In genomic region chrX:107571296-107571998, GRCh38 we compare ENCODE assay signal across 13 cellular contexts. TPM values are rescaled to one million over a fixed set of nuclear protein-coding genes. Genes with fewer than 3 reads are reported as not detected.
DNase-seq lines count a peak whose midpoint lies in the region; ATAC-seq, FAIRE-seq and TF ChIP-seq lines count a peak whose summit lies in the region.
"Had no signal": no experiment of that assay in that cellular context is flagged by ENCODE, and none has a peak within 500 bp of the region (broad histone marks: within the 10 kb centered on the region; RNA-seq: fewer than 3 reads in every experiment).

No MANE protein-coding gene starts in this region.

- 33% methylated on average over 9 of the region's 9 CpGs for WGBS in GM12878 (ENCODE audit: insufficient coverage, insufficient replicate concordance, low lambda C conversion rate, missing lambda C conversion rate)

- TF ChIP-seq CTCF in AG09319 (IDR thresholded peaks at IDR 0.05; ENCODE audit: low read depth, low read length) (no peak), GM12878 (IDR thresholded peaks at IDR 0.05 in 2 of 3, conservative IDR thresholded peaks at IDR 0.05 in 1 of 3; ENCODE audit: control insufficient read depth in 2 of 3, extremely low read depth in 1 of 3, insufficient read depth in 1 of 3, low read depth in 3 of 3, low read length in 3 of 3) (no peak), left lung (IDR thresholded peaks at IDR 0.05) (no peak)

- RAD21 ChIA-PET in GM12878 (lab: Charles Lee; ENCODE audit: unreplicated experiment): interaction anchor here (1.3 kb wide), 1 partner anchor 57 kb away, joined by 3 read pairs; the partner anchor contains the start of gene PRPS1

- no peaks in the 10 kb centered on the region for H3K27me3 ChIP-seq in GM12878 (replicated peaks in 1 of 2; ENCODE audit: control insufficient read depth in 2 of 2, insufficient read depth in 2 of 2, low read length in 1 of 2)
- no peaks in the 10 kb centered on the region for H3K27me3 ChIP-seq in left lung

- POLR2A ChIA-PET in GM12878 (lab: Charles Lee): no interaction called here

- H3K27ac ChIP-seq in GM12878 (ENCODE audit: control insufficient read depth, insufficient read depth) (no peak overlapping the region), left lung (no peak overlapping the region)
- H3K27ac ChIP-seq: dorsolateral prefrontal cortex, SK-N-MC had no signal

- in situ Hi-C loops in GM12878 (cut with MboI): no loop called here

- H4K20me1 ChIP-seq in GM12878 (ENCODE audit: control insufficient read depth, insufficient read depth): no peaks in the 10 kb centered on the region

- no peak overlapping the region for H3K9ac ChIP-seq in GM12878 (ENCODE audit: control insufficient read depth, insufficient read depth, low read length)

- BruUV-seq in GM12878 (replicated peaks; lab: Mats Ljungman, UMichigan): no TSS peak

- no peaks in the 10 kb centered on the region for H3K4me1 ChIP-seq in GM12878 (ENCODE audit: control insufficient read depth, insufficient read depth, low read length)
- no peaks in the 10 kb centered on the region for H3K4me1 ChIP-seq in left lung

- TF ChIP-seq EP300 in GM12878 (IDR thresholded peaks at IDR 0.05; ENCODE audit: borderline replicate concordance in 1 of 2, control insufficient read depth in 1 of 2, low read depth in 2 of 2, low read length in 2 of 2): no peak

- no peaks in the 10 kb centered on the region for H3K36me3 ChIP-seq in GM12878 (ENCODE audit: control insufficient read depth in 2 of 2, insufficient read depth in 2 of 2, low read length in 1 of 2)
- H3K36me3 ChIP-seq in left lung: no peaks in the 10 kb centered on the region

- DNase-seq in AG09319 (ENCODE audit: extremely low read depth, low read depth) (peak; percentile 52), GM12878 (ENCODE audit: low read depth, low spot score) (no peak), left lung (peak in 1 of 2 donors; percentile 34), NOMO-1 treated with DMSO at 0.1 percent for 48 hours (lab: John Stamatoyannopoulos, UW; ENCODE audit: unreplicated experiment) (no peak), activated gamma-delta T cell treated with Interleukin-2 at 50 U/mL for 16 hours (no peak)
- no peak for DNase-seq in stimulated activated CD4-positive, alpha-beta T cell treated with anti-CD3 and anti-CD28 coated beads, Interleukin-15, amount 100 ng/mL, for 24 hours
- DNase-seq: activated CD8-positive, alpha-beta memory T cell treated with anti-CD3 and anti-CD28 coated beads, Interleukin-2, amount 50 U/mL, for 4 hours; left cardiac atrium; NCI-H1417 treated with DMSO at 0.1 percent for 48 hours had no signal

- no peak overlapping the region for H2AFZ ChIP-seq in GM12878 (ENCODE audit: control insufficient read depth, low read depth, low read length)

- CTCF ChIA-PET in GM12878 (lab: Yijun Ruan, JAX): interaction anchor here (1.3 kb wide), 1 partner anchor 10 kb away, joined by 3 read pairs; no protein-coding TSS in a partner anchor

- no peak for TF ChIP-seq RAD21 in GM12878 (IDR thresholded peaks at IDR 0.05; ENCODE audit: insufficient read depth, low read depth, low read length)

- H3K9me3 ChIP-seq in GM12878 (replicated peaks; ENCODE audit: control insufficient read depth, insufficient read depth, low read length): no peaks in the 10 kb centered on the region
- H3K9me3 ChIP-seq in left lung: no peaks in the 10 kb centered on the region

- no peak for FAIRE-seq in GM12878 (lab: Jason Lieb, UNC)

- H3K4me3 ChIP-seq in GM12878: no peak overlapping the region
- no peak overlapping the region for H3K4me3 ChIP-seq in left lung
- H3K4me3 ChIP-seq: dorsolateral prefrontal cortex, SK-N-MC had no signal

- H3K4me2 ChIP-seq in GM12878 (ENCODE audit: control insufficient read depth, insufficient read depth): no peak overlapping the region

- ATAC-seq in HG02798 (IDR thresholded peaks at IDR 0.05; ENCODE audit: poor library complexity, unreplicated experiment): peak; percentile 60
- peak; percentile 65 for ATAC-seq in GM12878
- ATAC-seq in left lung: peak; percentile 73
- ATAC-seq in HG02852 (IDR thresholded peaks at IDR 0.05; ENCODE audit: unreplicated experiment): no peak

- intact Hi-C loops in GM12878 (cut with micrococcal nuclease; ENCODE audit: unreplicated experiment): no loop called here
- intact Hi-C loops in left lung (cut with DNase I): no loop called here

- no peaks in the 10 kb centered on the region for H3K79me2 ChIP-seq in GM12878 (ENCODE audit: control insufficient read depth, insufficient read depth, low read length)

- SMC1A ChIA-PET in GM12878 (lab: Charles Lee; ENCODE audit: uncharacterized antibody, unreplicated experiment): interaction anchor here (0.6 kb wide), 1 partner anchor 118 kb away, joined by 3 read pairs; no protein-coding TSS in a partner anchor

- TF ChIP-seq POLR2A in GM12878 (IDR thresholded peaks at IDR 0.05; ENCODE audit: low read depth, low read length): no peak

TF ChIP-seq in GM12878, 131 proteins besides CTCF, POLR2A, EP300 and RAD21 (continues in another document):
- no peak for TF ChIP-seq WRNIP1 (IDR thresholded peaks at IDR 0.05; ENCODE audit: borderline replicate concordance, low read depth, low read length)
- no peak for TF ChIP-seq BCL3 (IDR thresholded peaks at IDR 0.05; ENCODE audit: borderline replicate concordance, insufficient read depth, low read depth, low read length, poor library complexity, severe bottlenecking)
- no peak for TF ChIP-seq MTA3 (IDR thresholded peaks at IDR 0.05; ENCODE audit: borderline replicate concordance, low read length)
- no peak for TF ChIP-seq PAX8 (IDR thresholded peaks at IDR 0.05)
- TF ChIP-seq NR2C2 (IDR thresholded peaks at IDR 0.05; ENCODE audit: borderline replicate concordance, control insufficient read depth, insufficient read length, low read depth): no peak
- TF ChIP-seq PBX3 (IDR thresholded peaks at IDR 0.05; ENCODE audit: insufficient replicate concordance, low read depth, low read length): no peak
- TF ChIP-seq BCLAF1 (IDR thresholded peaks at IDR 0.05): no peak
- no peak for TF ChIP-seq NR2F1 (conservative IDR thresholded peaks at IDR 0.05)
- TF ChIP-seq NBN (IDR thresholded peaks at IDR 0.05): no peak
- no peak for TF ChIP-seq NRF1 (conservative IDR thresholded peaks at IDR 0.05; ENCODE audit: low read depth, low read length)
- no peak for TF ChIP-seq NFIC (IDR thresholded peaks at IDR 0.05; ENCODE audit: low read depth, low read length)

RNA-seq across cellular contexts. Expression of gene PRPS1, which starts 56.9 kb away (rescaled TPM):
- 11.5 and 12.7 TPM in 2 replicates for total RNA-seq in GM12878 (2013; cell fraction: nucleolus; rRNA removed)
- 26.5 and 28.1 TPM in 2 replicates for total RNA-seq in GM12878 (2014; rRNA removed)
- total RNA-seq in GM12878 (2014; rRNA removed; fragmentation: Illumina TruSeq; extraction: Trizol): 44.6 and 44.8 TPM in 2 replicates
- 57.3 and 65.8 TPM in 2 replicates for total RNA-seq in GM12878 (2021)
- polyA plus RNA-seq in GM12878 (2011; ENCODE audit: low read depth): 40.2 TPM
- 86.5 and 105 TPM in 2 replicates for polyA plus RNA-seq in GM12878 (2011; rRNA removed)
- 54.5 and 55.8 TPM in 2 replicates for polyA plus RNA-seq in GM12878 (2011; cell fraction: cytosol; rRNA removed)
- polyA plus RNA-seq in GM12878 (2011; cell fraction: nucleus; rRNA removed): 22.0 and 28.3 TPM in 2 replicates
- polyA plus RNA-seq in GM12878 (2012): 35.3 and 36.1 TPM in 2 replicates
- polyA plus RNA-seq in GM12878 (2014; fragmentation: Illumina TruSeq; extraction: Trizol): 71.2 and 77.5 TPM in 2 replicates
- 10 to 100 TPM; 31.2 to 31.5 TPM for polyA plus RNA-seq in GM12878 (2014; fragmentation: Nextera tagmentation; extraction: Ambion mirVana)
- polyA plus RNA-seq in GM12878 (2014; rRNA removed): 54.5 and 64.8 TPM in 2 replicates
- 10 to 100 TPM; 76.1 to 77.0 TPM for polyA plus RNA-seq in GM12878 (2016; fragmentation: Nextera tagmentation; extraction: Ambion mirVana)
- polyA minus RNA-seq in GM12878 (2011; rRNA and poly(A)+ RNA removed): 49.0 and 87.7 TPM in 2 replicates
- 17.2 and 22.5 TPM in 2 replicates for polyA minus RNA-seq in GM12878 (2011; cell fraction: cytosol; rRNA and poly(A)+ RNA removed)
- 6.4 and 10.3 TPM in 2 replicates for polyA minus RNA-seq in GM12878 (2011; cell fraction: nucleus; rRNA and poly(A)+ RNA removed)
- total RNA-seq in left lung: 10 to 100 TPM; 29.4 to 36.2 TPM
